8 cellular contexts compared by ENCODE assay signal in genomic region chr13:49540552-49540951, GRCh38. TPM values are rescaled to one million over a fixed set of nuclear protein-coding genes. Genes with fewer than 3 reads are reported as not detected.
A peak's percentile ranks its signal among the peaks of the same experiment; 100 is the strongest.
DNase-seq lines count a peak whose midpoint lies in the region; ATAC-seq and TF ChIP-seq lines count a peak whose summit lies in the region.

No MANE protein-coding gene starts in this region.

- DNase-seq in Caki2 (ENCODE audit: low read depth) (peak; percentile 38), right lobe of liver (no peak), ascending aorta (ENCODE audit: low spot score in 2 of 2) (no peak), A673 (ENCODE audit: low spot score) (no peak)
- DNase-seq in activated naive CD8-positive, alpha-beta T cell treated with anti-CD3 and anti-CD28 coated beads for 36 hours: no peak

- H3K27me3 ChIP-seq in right lobe of liver (no peaks in the 10 kb centered on the region), ascending aorta (no peaks in the 10 kb centered on the region), A673 (replicated peaks; ENCODE audit: insufficient read depth, low read depth, low read length, poor library complexity) (no peaks in the 10 kb centered on the region)

- no peak for TF ChIP-seq POLR2A in right lobe of liver (IDR thresholded peaks at IDR 0.05)

- CTCF ChIA-PET in A673 (lab: Charles Lee): no interaction called here

- WGBS in right lobe of liver (ENCODE audit: insufficient coverage, low coverage, low lambda C conversion rate, missing lambda C conversion rate): 49% methylated on average over 7 of the region's 7 CpGs

- POLR2A ChIA-PET in A673 (lab: Charles Lee; ENCODE audit: low non-redundant PET): no interaction called here

- no TSS peak for BruUV-seq in A673 (replicated peaks; lab: Mats Ljungman, UMichigan)

- H3K9me3 Mint-ChIP-seq in activated naive CD8-positive, alpha-beta T cell treated with anti-CD3 and anti-CD28 coated beads for 36 hours: no peaks in the 10 kb centered on the region

- peaks cover 18% of the 10 kb centered on the region for H3K4me1 Mint-ChIP-seq in activated naive CD8-positive, alpha-beta T cell treated with anti-CD3 and anti-CD28 coated beads for 36 hours

- intact Hi-C loops in right lobe of liver (cut with DNase I) (no loop called here), ascending aorta (cut with DNase I) (no loop called here), A673 (cut with micrococcal nuclease; ENCODE audit: unreplicated experiment) (no loop called here)

- no peaks in the 10 kb centered on the region for H3K4me1 ChIP-seq in right lobe of liver
- no peaks in the 10 kb centered on the region for H3K4me1 ChIP-seq in ascending aorta
- no peaks in the 10 kb centered on the region for H3K4me1 ChIP-seq in A673 (ENCODE audit: insufficient read depth, low read length, poor library complexity, severe bottlenecking)

- H3K27ac ChIP-seq in right lobe of liver (peak overlapping the region in 1 of 3 donors; percentile 16), ascending aorta (no peak overlapping the region), A673 (ENCODE audit: low read depth, low read length, poor library complexity, severe bottlenecking) (no peak overlapping the region)

- H3K4me3 Mint-ChIP-seq in activated naive CD8-positive, alpha-beta T cell treated with anti-CD3 and anti-CD28 coated beads for 36 hours: no peak overlapping the region

- H3K4me3 ChIP-seq in right lobe of liver (no peak overlapping the region), ascending aorta (no peak overlapping the region), A673 (ENCODE audit: low read depth, low read length, poor library complexity, severe bottlenecking) (no peak overlapping the region)

- H3K27me3 Mint-ChIP-seq in activated naive CD8-positive, alpha-beta T cell treated with anti-CD3 and anti-CD28 coated beads for 36 hours: no peaks in the 10 kb centered on the region

- H3K36me3 ChIP-seq in right lobe of liver: peaks cover 0 to 16% (median 6%) of the 10 kb centered on the region in 4 donors
- H3K36me3 ChIP-seq in ascending aorta: peaks cover 25 to 28% of the 10 kb centered on the region in 2 donors
- H3K36me3 ChIP-seq in A673 (ENCODE audit: insufficient read depth, low read length, poor library complexity, severe bottlenecking): peaks cover 6% of the 10 kb centered on the region

- in situ Hi-C loops in Caki2 (cut with HindIII; ENCODE audit: low pct_unique_long_range_greater_than_20kb, low sequenced_read_pairs): no loop called here

- TF ChIP-seq CTCF in right lobe of liver (IDR thresholded peaks at IDR 0.05) (no peak), ascending aorta (IDR thresholded peaks at IDR 0.05) (no peak), A673 (conservative IDR thresholded peaks at IDR 0.05; ENCODE audit: low read depth, low read length) (no peak)

- peak; percentile 57 for ATAC-seq in HG02642 (IDR thresholded peaks at IDR 0.05; ENCODE audit: poor library complexity, unreplicated experiment)
- ATAC-seq in right lobe of liver: peak; percentile 25 to 53 (median 44)
- ATAC-seq in GM21526 (IDR thresholded peaks at IDR 0.05; ENCODE audit: low FRiP score, unreplicated experiment): no peak
- ATAC-seq in HG02885 (IDR thresholded peaks at IDR 0.05; ENCODE audit: poor library complexity, unreplicated experiment): no peak

- H3K9me3 ChIP-seq in right lobe of liver: no peaks in the 10 kb centered on the region
- H3K9me3 ChIP-seq in ascending aorta: no peaks in the 10 kb centered on the region
- no peaks in the 10 kb centered on the region for H3K9me3 ChIP-seq in A673 (ENCODE audit: low read depth, low read length, poor library complexity, severe bottlenecking)

- H3K36me3 Mint-ChIP-seq in activated naive CD8-positive, alpha-beta T cell treated with anti-CD3 and anti-CD28 coated beads for 36 hours: peaks cover 14% of the 10 kb centered on the region

- H3K27ac Mint-ChIP-seq in activated naive CD8-positive, alpha-beta T cell treated with anti-CD3 and anti-CD28 coated beads for 36 hours: peak overlapping the region; percentile 81

RNA-seq across cellular contexts. Expression of gene PHF11, which starts 44.8 kb away (rescaled TPM):
- total RNA-seq in Caki2 (2014; rRNA removed; shearing (Covaris generic); ENCODE audit: low replicate concordance): 6.7 and 8.8 TPM in 2 replicates
- 10 to 100 TPM; 53.6 to 61.5 TPM for total RNA-seq in activated naive CD8-positive, alpha-beta T cell treated with anti-CD3 and anti-CD28 coated beads for 36 hours
- total RNA-seq in right lobe of liver: 10 to 100 TPM; 10.8 to 21.4 (median 17.2) TPM
- total RNA-seq in ascending aorta: 57.4 TPM
- 16.0 and 17.0 TPM in 2 replicates for total RNA-seq in A673 (2021)

RNA-seq across cellular contexts. Expression of gene RCBTB1, which starts 44.8 kb away (rescaled TPM):
- 0.91 and 1.7 TPM in 2 replicates for total RNA-seq in Caki2 (2014; rRNA removed; shearing (Covaris generic); ENCODE audit: low replicate concordance)
- 10 to 100 TPM; 13.2 to 14.6 TPM for total RNA-seq in activated naive CD8-positive, alpha-beta T cell treated with anti-CD3 and anti-CD28 coated beads for 36 hours
- total RNA-seq in right lobe of liver (1 to 10 TPM; 5.8 to 9.5 (median 7.3) TPM), ascending aorta (2.0 TPM), A673 (2021) (12.7 and 18.4 TPM in 2 replicates)

Comparison
In these comparisons a context has a peak if more than half of its experiments do, and no peak if none do; other contexts are left out.
1. ATAC-seq: peak in HG02642 (single experiment) and right lobe of liver (4 of 4); none in GM21526 (single experiment) and HG02885 (single experiment).